18 cellular contexts compared by ENCODE assay signal in the genomic region with DNA sequence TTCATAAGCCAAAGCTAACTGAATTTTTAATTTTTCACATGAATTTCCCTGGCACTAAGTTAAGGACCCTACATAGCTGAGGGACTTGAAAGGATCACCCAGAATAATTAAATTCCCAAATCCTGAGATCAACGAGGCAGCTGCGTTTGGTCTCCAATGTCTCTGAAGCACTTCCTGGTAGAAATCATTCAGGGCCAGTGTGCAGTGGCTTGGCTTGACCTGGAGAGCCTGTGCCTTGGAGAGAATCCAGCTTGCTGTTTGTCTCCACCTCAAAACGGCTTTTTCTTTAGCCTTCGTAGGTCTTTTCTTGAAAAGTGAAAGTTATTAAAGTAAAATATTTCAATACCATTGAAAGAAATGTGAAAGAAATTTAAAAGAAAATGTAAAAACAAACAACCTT.
A peak's percentile ranks its signal among the peaks of the same experiment; 100 is the strongest.
DNase-seq lines count a peak whose midpoint lies in the region; ATAC-seq and TF ChIP-seq lines count a peak whose summit lies in the region.
"Had no signal": no experiment of that assay in that cellular context is flagged by ENCODE, and none has a peak within 500 bp of the region (broad histone marks: within the 10 kb centered on the region; RNA-seq: fewer than 3 reads in every experiment).

No MANE protein-coding gene starts in this region.

- peak; percentile 69 for DNase-seq in NCI-H1092 treated with DMSO at 0.1 percent for 48 hours (lab: John Stamatoyannopoulos, UW)
- DNase-seq in ascending aorta (ENCODE audit: low spot score in 2 of 2), result no peak
- DNase-seq in right cardiac atrium, result peak in 1 of 3 donors; percentile 78
- DNase-seq in testis, result peak; percentile 70
- DNase-seq in NCI-H526 (lab: John Stamatoyannopoulos, UW), result no peak
- no peak for DNase-seq in NK-92 (lab: John Stamatoyannopoulos, UW; ENCODE audit: unreplicated experiment)
- DNase-seq: activated CD4-positive, alpha-beta T cell treated with anti-CD3 and anti-CD28 coated beads, Interleukin-2, amount 50 U/mL, for 48 hours; activated naive CD4-positive, alpha-beta T cell treated with anti-CD3 and anti-CD28 coated beads, Interleukin-2, amount 10 ng/mL, durations not matched to agents 7 days and 5 days; activated T-cell treated with anti-CD3 and anti-CD28 coated beads, Interleukin-2, amount 50 U/mL, for 1 hour; Calu3; HFFc6; NCI-H1436 treated with DMSO at 0.1 percent for 48 hours; NCI-H345; stimulated activated CD8-positive, alpha-beta memory T cell treated with anti-CD3 and anti-CD28 coated beads, Interleukin-4, amount 100 ng/mL, for 48 hours had no signal

- 42% methylated on average over 4 of the region's 4 CpGs for WGBS in right cardiac atrium
- 49 to 50% methylated on average over 4 of the region's 4 CpGs for WGBS in testis, 2 donors

- H3K4me3 ChIP-seq in ascending aorta, result no peak overlapping the region
- H3K4me3 ChIP-seq in right cardiac atrium (ENCODE audit: low read length), result no peak overlapping the region
- H3K4me3 ChIP-seq in testis, result no peak overlapping the region
- H3K4me3 ChIP-seq: skin epidermis had no signal

- peak overlapping the region; percentile 37 to 54 for H3K27ac ChIP-seq in ascending aorta
- H3K27ac ChIP-seq in right cardiac atrium (ENCODE audit: low read length), result no peak overlapping the region
- peak overlapping the region in 1 of 2 donors; percentile 80 for H3K27ac ChIP-seq in testis
- H3K27ac ChIP-seq: parathyroid adenoma had no signal

- intact Hi-C loops in ascending aorta (cut with DNase I), result no loop called here
- intact Hi-C loops in right cardiac atrium (cut with DNase I), result no loop called here
- intact Hi-C loops in testis (cut with DNase I; ENCODE audit: low total_unique reads), result no loop called here

- TF ChIP-seq CTCF in ascending aorta (IDR thresholded peaks at IDR 0.05) (no peak), testis (IDR thresholded peaks at IDR 0.05) (no peak)

- H3K9me3 ChIP-seq in ascending aorta (no peaks in the 10 kb centered on the region), right cardiac atrium (ENCODE audit: control insufficient read depth, low read length) (no peaks in the 10 kb centered on the region), testis (no peaks in the 10 kb centered on the region)

- H3K27me3 ChIP-seq in ascending aorta (no peaks in the 10 kb centered on the region), right cardiac atrium (ENCODE audit: control insufficient read depth, insufficient read depth) (no peaks in the 10 kb centered on the region), testis (no peaks in the 10 kb centered on the region)

- ATAC-seq in right cardiac atrium (peak; percentile 47 to 62), HG03378 (IDR thresholded peaks at IDR 0.05; ENCODE audit: unreplicated experiment) (no peak), HG03108 (IDR thresholded peaks at IDR 0.05; ENCODE audit: unreplicated experiment) (no peak)

- H3K4me1 ChIP-seq in ascending aorta, result peaks cover 10 to 46% of the 10 kb centered on the region in 2 donors
- H3K4me1 ChIP-seq in right cardiac atrium (ENCODE audit: control insufficient read depth, insufficient read depth, low read length), result no peaks in the 10 kb centered on the region
- H3K4me1 ChIP-seq in testis, result peaks cover 33% of the 10 kb centered on the region
- H3K4me1 ChIP-seq: parathyroid adenoma had no signal

- H3K36me3 ChIP-seq in ascending aorta (peaks cover 2 to 3% of the 10 kb centered on the region in 2 donors), testis (ENCODE audit: low read depth, missing control alignments) (no peaks in the 10 kb centered on the region)

- TF ChIP-seq POLR2A in testis (IDR thresholded peaks at IDR 0.05), result no peak

Comparison
In these comparisons a context has a peak if more than half of its experiments do, and no peak if none do; other contexts are left out.
1. DNase-seq: peak in NCI-H1092 treated with DMSO at 0.1 percent for 48 hours (single experiment) and testis (single experiment); none in ascending aorta (0 of 2), NCI-H526 (0 of 2) and NK-92 (single experiment).
2. ATAC-seq: peak in right cardiac atrium (2 of 2); none in HG03378 (single experiment) and HG03108 (single experiment).